In the genomic region with DNA sequence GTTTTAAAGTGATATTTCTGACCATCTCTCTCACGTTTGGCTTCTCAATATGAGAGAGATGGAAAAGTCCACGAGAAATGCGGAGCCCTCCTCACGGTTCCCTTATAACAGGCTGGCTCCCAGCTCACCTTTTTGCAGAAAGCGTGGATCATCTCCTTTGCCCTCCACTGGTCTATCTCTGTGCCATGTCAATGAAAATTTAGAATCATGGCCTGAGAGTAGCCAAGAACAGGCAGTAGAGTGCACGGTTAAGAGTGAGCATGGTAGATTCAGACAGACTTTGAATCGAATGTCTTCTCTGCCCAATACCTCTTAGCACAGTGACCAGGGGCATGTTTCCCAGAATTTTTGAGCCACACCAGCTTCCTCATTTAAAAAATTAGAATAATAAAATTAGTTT, we compare ENCODE assay signal across 10 cellular contexts. TPM values are rescaled to one million over a fixed set of nuclear protein-coding genes. Genes with fewer than 3 reads are reported as not detected.
DNase-seq lines count a peak whose midpoint lies in the region; ATAC-seq and TF ChIP-seq lines count a peak whose summit lies in the region.
"Had no signal": no experiment of that assay in that cellular context is flagged by ENCODE, and none has a peak within 500 bp of the region (broad histone marks: within the 10 kb centered on the region; RNA-seq: fewer than 3 reads in every experiment).

No MANE protein-coding gene starts in this region.

- no peak overlapping the region for H3K27ac Mint-ChIP-seq in neural progenitor cell

- peak overlapping the region; percentile 6 to 7 for H3K27ac ChIP-seq in ascending aorta
- peak overlapping the region; percentile 46 to 74 (median 68) for H3K27ac ChIP-seq in transverse colon
- no peak overlapping the region for H3K27ac ChIP-seq in neural progenitor cell

- peaks cover 52% of the 10 kb centered on the region for H3K4me1 Mint-ChIP-seq in activated T-cell treated with anti-CD3 and anti-CD28 coated beads, Interleukin-2, amount 50 U/mL, for 4 hours (ENCODE audit: low read depth)
- H3K4me1 Mint-ChIP-seq in neural progenitor cell = no peaks in the 10 kb centered on the region

- H4K20me1 ChIP-seq in neural progenitor cell (ENCODE audit: low read depth) = no peaks in the 10 kb centered on the region

- no peaks in the 10 kb centered on the region for H3K9me3 ChIP-seq in ascending aorta
- no peaks in the 10 kb centered on the region for H3K9me3 ChIP-seq in transverse colon
- H3K9me3 ChIP-seq in neural progenitor cell (ENCODE audit: low read depth) = no peaks in the 10 kb centered on the region

- no peaks in the 10 kb centered on the region for H3K79me2 ChIP-seq in neural progenitor cell (ENCODE audit: low read depth)

- H3K27me3 ChIP-seq in ascending aorta = no peaks in the 10 kb centered on the region
- no peaks in the 10 kb centered on the region for H3K27me3 ChIP-seq in transverse colon
- H3K27me3 ChIP-seq in neural progenitor cell = peaks cover 4% of the 10 kb centered on the region

- no peak overlapping the region for H3K9ac ChIP-seq in neural progenitor cell

- 62 to 63% methylated on average over 7 of the region's 7 CpGs for WGBS in transverse colon (ENCODE audit: low coverage in 1 of 2), 2 donors

- H3K4me3 Mint-ChIP-seq in activated T-cell treated with anti-CD3 and anti-CD28 coated beads, Interleukin-2, amount 50 U/mL, for 4 hours = peak overlapping the region; percentile 95
- no peak overlapping the region for H3K4me3 Mint-ChIP-seq in neural progenitor cell

- H2AFZ ChIP-seq in neural progenitor cell (replicated peaks) = no peak overlapping the region

- no peak for TF ChIP-seq EP300 in transverse colon (IDR thresholded peaks at IDR 0.05; ENCODE audit: low read depth)

- peak; percentile 11 to 15 for ATAC-seq in activated T-cell treated with anti-CD3 and anti-CD28 coated beads, Interleukin-2, amount 50 U/mL, for 4 hours
- ATAC-seq in GM18861 (IDR thresholded peaks at IDR 0.05; ENCODE audit: unreplicated experiment) = no peak

- no peak overlapping the region for H3K4me2 ChIP-seq in neural progenitor cell

- no peak for TF ChIP-seq POLR2A in transverse colon (IDR thresholded peaks at IDR 0.05)

- H3K4me1 ChIP-seq in ascending aorta (no peaks in the 10 kb centered on the region), transverse colon (peaks cover 0 to 9% (median 0%) of the 10 kb centered on the region in 4 donors), neural progenitor cell (no peaks in the 10 kb centered on the region)

- no peaks in the 10 kb centered on the region for H3F3A ChIP-seq in neural progenitor cell (ENCODE audit: low read depth)

- no peaks in the 10 kb centered on the region for H3K27me3 Mint-ChIP-seq in activated T-cell treated with anti-CD3 and anti-CD28 coated beads, Interleukin-2, amount 50 U/mL, for 4 hours (ENCODE audit: low read depth)
- peaks cover 8% of the 10 kb centered on the region for H3K27me3 Mint-ChIP-seq in neural progenitor cell (ENCODE audit: insufficient read depth, low read depth)

- no peak for DNase-seq in activated T-cell treated with anti-CD3 and anti-CD28 coated beads, Interleukin-2, amount 50 U/mL, for 4 hours
- no peak for DNase-seq in activated T-cell treated with anti-CD3 and anti-CD28 coated beads, Interleukin-2, amount 50 U/mL, for 1 hour
- no peak for DNase-seq in ascending aorta (ENCODE audit: low spot score in 2 of 2)
- peak; percentile 11 to 38 for DNase-seq in lung microvascular endothelial cell (ENCODE audit: low read depth in 2 of 2)
- no peak for DNase-seq in transverse colon
- no peak for DNase-seq in neural progenitor cell (ENCODE audit: low spot score)
- no peak for DNase-seq in H4 (ENCODE audit: low spot score)
- DNase-seq: NCI-H1417, OCI-M1 had no signal

- H3K36me3 Mint-ChIP-seq in activated T-cell treated with anti-CD3 and anti-CD28 coated beads, Interleukin-2, amount 50 U/mL, for 4 hours (ENCODE audit: insufficient read depth) = peaks cover 14% of the 10 kb centered on the region
- H3K36me3 Mint-ChIP-seq in neural progenitor cell = no peaks in the 10 kb centered on the region

- intact Hi-C loops in ascending aorta (cut with DNase I) = no loop called here
- intact Hi-C loops in transverse colon (cut with DNase I; ENCODE audit: low total_unique reads) = no loop called here

- no peaks in the 10 kb centered on the region for H3K36me3 ChIP-seq in ascending aorta
- no peaks in the 10 kb centered on the region for H3K36me3 ChIP-seq in transverse colon
- no peaks in the 10 kb centered on the region for H3K36me3 ChIP-seq in neural progenitor cell

- peaks cover 6% of the 10 kb centered on the region for H3K9me3 Mint-ChIP-seq in activated T-cell treated with anti-CD3 and anti-CD28 coated beads, Interleukin-2, amount 50 U/mL, for 4 hours
- peaks cover 2% of the 10 kb centered on the region for H3K9me3 Mint-ChIP-seq in neural progenitor cell

- TF ChIP-seq CTCF in ascending aorta (IDR thresholded peaks at IDR 0.05) (no peak), transverse colon (IDR thresholded peaks at IDR 0.05) (no peak), neural progenitor cell (IDR thresholded peaks at IDR 0.05) (no peak)

- H3K4me3 ChIP-seq in ascending aorta (peak overlapping the region; percentile 21 to 58), transverse colon (peak overlapping the region in 3 of 4 donors; percentile 26 to 49 (median 27)), neural progenitor cell (no peak overlapping the region)

- in situ Hi-C loops in transverse colon (cut with MboI; ENCODE audit: low pct_ligation_motif_present in 1 of 4, low pct_unique_long_range_greater_than_20kb in 1 of 4, low sequenced_read_pairs in 3 of 4) = no loop called here

RNA-seq across cellular contexts. Expression of a gene that starts 1.1 kb away (rescaled TPM):
- total RNA-seq in activated T-cell treated with anti-CD3 and anti-CD28 coated beads, Interleukin-2, amount 50 U/mL, for 4 hours = 10 to 100 TPM; 23.9 to 28.3 (median 25.0) TPM
- total RNA-seq in ascending aorta (9.4 TPM), lung microvascular endothelial cell (44.2 and 104 TPM in 2 replicates), transverse colon (10 to 100 TPM in 1 of 4 donors, 1 to 10 TPM in 2, under 1 TPM in 1; 1.00 to 11.9 (median 6.1) TPM), neural progenitor cell (ENCODE audit: low replicate concordance) (not detected in 2 replicates)
- not detected in 2 replicates for total RNA-seq in H4 (2014; rRNA removed; shearing (Covaris generic))

RNA-seq across cellular contexts. Expression of a gene that starts 51.4 kb away (rescaled TPM):
- 10 to 100 TPM; 10.1 to 11.1 (median 11.1) TPM for total RNA-seq in activated T-cell treated with anti-CD3 and anti-CD28 coated beads, Interleukin-2, amount 50 U/mL, for 4 hours
- total RNA-seq in ascending aorta = 29.5 TPM
- total RNA-seq in lung microvascular endothelial cell = 166 and 197 TPM in 2 replicates
- total RNA-seq in transverse colon = 10 to 100 TPM in 3 of 4 donors, 1 to 10 TPM in 1; 7.1 to 37.6 (median 15.7) TPM
- not detected in 2 replicates for total RNA-seq in neural progenitor cell (ENCODE audit: low replicate concordance)
- 0.12 TPM in 1 of 2 replicates, not detected in the other for total RNA-seq in H4 (2014; rRNA removed; shearing (Covaris generic))

Comparison
In these comparisons a context has a peak if more than half of its experiments do, and no peak if none do; other contexts are left out.
1. DNase-seq: peak in lung microvascular endothelial cell (2 of 2); none in activated T-cell treated with anti-CD3 and anti-CD28 coated beads, Interleukin-2, amount 50 U/mL, for 4 hours (single experiment), activated T-cell treated with anti-CD3 and anti-CD28 coated beads, Interleukin-2, amount 50 U/mL, for 1 hour (single experiment), ascending aorta (0 of 2), transverse colon (single experiment), neural progenitor cell (single experiment) and H4 (single experiment).